15 cellular contexts compared by ENCODE assay signal in the genomic region with DNA sequence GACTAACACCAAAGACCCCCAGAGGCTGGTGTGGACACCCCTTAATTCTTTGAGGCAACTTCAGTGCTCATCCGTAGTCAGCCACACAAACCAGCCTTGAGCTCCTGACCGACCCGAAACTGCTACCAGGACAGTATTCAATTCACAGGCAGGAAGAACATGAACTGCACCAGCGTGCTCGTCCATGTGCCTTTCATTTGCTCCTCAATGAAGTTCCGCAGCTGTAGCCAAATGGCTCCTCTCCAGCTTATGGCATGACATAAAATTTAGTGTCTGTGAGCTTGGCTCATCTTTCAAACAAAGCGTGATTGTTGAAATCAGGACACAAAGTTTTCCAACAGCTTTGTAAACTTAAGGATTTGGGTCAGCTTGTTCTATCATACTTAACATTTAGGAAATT.
DNase-seq lines count a peak whose midpoint lies in the region; ATAC-seq and TF ChIP-seq lines count a peak whose summit lies in the region.
"Had no signal": no experiment of that assay in that cellular context is flagged by ENCODE, and none has a peak within 500 bp of the region (broad histone marks: within the 10 kb centered on the region; RNA-seq: fewer than 3 reads in every experiment).

No MANE protein-coding gene starts in this region.

- WGBS in upper lobe of left lung, 2 donors, result 73 to 75% methylated on average over 4 to 7 of the region's 7 CpGs

- TF ChIP-seq EP300 in upper lobe of left lung (IDR thresholded peaks at IDR 0.05), result no peak

- H3K36me3 ChIP-seq in upper lobe of left lung, result no peaks in the 10 kb centered on the region
- H3K36me3 ChIP-seq: BE2C, stomach had no signal

- DNase-seq in C1 segment of cervical spinal cord (lab: John Stamatoyannopoulos, UW), result peak in 11 of 14 donors; percentile 11 to 68 (median 36)
- DNase-seq in globus pallidus (ENCODE audit: low spot score), result peak; percentile 62
- peak; percentile 31 for DNase-seq in putamen (ENCODE audit: low spot score)
- DNase-seq in left lobe of liver (ENCODE audit: low spot score), result no peak
- no peak for DNase-seq in upper lobe of left lung
- DNase-seq: activated CD4-positive, alpha-beta T cell treated with anti-CD3 and anti-CD28 coated beads for 36 hours; activated T-cell treated with anti-CD3 and anti-CD28 coated beads, Interleukin-2, amount 50 U/mL, for 1 hour; BE2C; NCI-H187; NCI-H526 treated with DMSO at 0.1 percent for 48 hours; stimulated activated CD4-positive, alpha-beta T cell treated with anti-CD3 and anti-CD28 coated beads, Interleukin-12 subunit alpha, Interleukin-12 subunit beta, amount 100 ng/mL, for 4 hours; stomach had no signal

- no peaks in the 10 kb centered on the region for H3K27me3 ChIP-seq in upper lobe of left lung
- H3K27me3 ChIP-seq: BE2C, stomach had no signal

- TF ChIP-seq CTCF in VCaP (conservative IDR thresholded peaks at IDR 0.05), result no peak
- no peak for TF ChIP-seq CTCF in upper lobe of left lung (IDR thresholded peaks at IDR 0.05)

- H3K27ac ChIP-seq in VCaP (peak overlapping the region; percentile 74), upper lobe of left lung (no peak overlapping the region)
- H3K27ac ChIP-seq: stomach had no signal

- ATAC-seq in HG03469 (IDR thresholded peaks at IDR 0.05; ENCODE audit: unreplicated experiment) (no peak), left lobe of liver (no peak), upper lobe of left lung (ENCODE audit: low FRiP score in 2 of 2) (no peak), HG03439 (IDR thresholded peaks at IDR 0.05; ENCODE audit: unreplicated experiment) (no peak)
- ATAC-seq: activated CD4-positive, alpha-beta T cell treated with anti-CD3 and anti-CD28 coated beads for 36 hours had no signal

- H3K4me3 ChIP-seq in upper lobe of left lung, result no peak overlapping the region
- H3K4me3 ChIP-seq: stomach had no signal

- no peak for TF ChIP-seq POLR2A in upper lobe of left lung (IDR thresholded peaks at IDR 0.05)

- no peaks in the 10 kb centered on the region for H3K9me3 ChIP-seq in upper lobe of left lung
- H3K9me3 ChIP-seq: BE2C, stomach had no signal

- H3K4me1 ChIP-seq in upper lobe of left lung, result no peaks in the 10 kb centered on the region
- H3K4me1 ChIP-seq: BE2C, stomach had no signal

Comparison
In these comparisons a context has a peak if more than half of its experiments do, and no peak if none do; other contexts are left out.
1. DNase-seq: peak in C1 segment of cervical spinal cord (11 of 14), globus pallidus (single experiment) and putamen (single experiment); none in left lobe of liver (single experiment) and upper lobe of left lung (0 of 2).